ENCODE assay signal across 8 cellular contexts in the genomic region with DNA sequence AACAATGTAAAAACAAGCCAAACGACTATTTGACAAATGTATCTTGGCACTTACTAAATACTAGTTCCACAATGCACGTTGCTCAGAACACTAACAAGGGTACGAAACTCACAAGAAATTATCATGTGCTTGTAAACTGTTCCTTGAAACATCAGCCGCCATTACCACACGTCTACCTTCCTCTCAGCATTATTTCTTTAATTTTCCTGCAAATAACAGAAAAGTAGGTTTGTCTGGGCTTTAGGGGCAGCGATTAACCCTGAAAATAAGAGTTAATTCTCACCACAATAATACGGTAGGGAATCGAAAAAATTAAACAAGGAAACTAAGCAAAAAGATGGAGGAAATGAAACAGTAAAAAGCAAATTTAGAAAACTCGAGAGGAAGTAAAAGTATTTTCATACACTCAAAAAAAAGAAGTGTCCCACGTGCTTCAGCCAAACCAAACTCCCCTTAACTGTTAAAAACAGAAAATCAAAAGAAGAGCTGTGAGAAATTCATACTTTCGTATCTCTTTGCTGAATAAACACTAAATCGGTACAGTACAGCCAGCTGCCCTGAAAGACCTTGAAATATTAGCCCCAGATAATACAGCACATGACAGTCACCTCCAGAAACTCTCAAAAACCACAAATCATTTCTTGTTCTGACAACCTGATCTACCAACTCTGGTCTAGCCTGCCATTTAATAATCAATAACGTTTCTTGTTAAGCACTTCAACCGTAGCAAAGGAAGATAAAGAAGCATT. TPM values are rescaled to one million over a fixed set of nuclear protein-coding genes. Genes with fewer than 3 reads are reported as not detected.
DNase-seq lines count a peak whose midpoint lies in the region; ATAC-seq, FAIRE-seq and TF ChIP-seq lines count a peak whose summit lies in the region.

No MANE protein-coding gene starts in this region.

- TF ChIP-seq POLR2A in adrenal gland (IDR thresholded peaks at IDR 0.05) = no peak

- H3K4me3 Mint-ChIP-seq in CD8-positive, alpha-beta T cell = peak overlapping the region; percentile 93

- H3K9me3 ChIP-seq in CD8-positive, alpha-beta T cell (ENCODE audit: low read length) = no peaks in the 10 kb centered on the region
- H3K9me3 ChIP-seq in adrenal gland (replicated peaks in 1 of 3) (no peaks in the 10 kb centered on the region), lower lobe of right lung (no peaks in the 10 kb centered on the region)

- CTCF ChIA-PET in CD8-positive, alpha-beta T cell (lab: Charles Lee) = no interaction called here

- no peaks in the 10 kb centered on the region for H3K27me3 ChIP-seq in CD8-positive, alpha-beta T cell (ENCODE audit: insufficient read depth, low read length)
- H3K27me3 ChIP-seq in adrenal gland (no peaks in the 10 kb centered on the region), lower lobe of right lung (ENCODE audit: low read depth) (no peaks in the 10 kb centered on the region)

- H3K27me3 Mint-ChIP-seq in CD8-positive, alpha-beta T cell (ENCODE audit: low read depth) = no peaks in the 10 kb centered on the region

- POLR2A ChIA-PET in CD8-positive, alpha-beta T cell (lab: Charles Lee) = interaction anchor here (0.7 to 5.0 kb wide), 5 partner anchors 9 to 846 kb away, joined by 3 to 25 read pairs (median 6); a partner anchor contains a TSS

- WGBS in adrenal gland, 4 donors = 16 to 27% (median 19%) methylated on average over 14 of the region's 14 CpGs
- 39% methylated on average over 14 of the region's 14 CpGs for WGBS in urinary bladder

- H3K4me1 Mint-ChIP-seq in CD8-positive, alpha-beta T cell (ENCODE audit: low read depth) = peaks cover 69% of the 10 kb centered on the region

- H3K36me3 ChIP-seq in CD8-positive, alpha-beta T cell (ENCODE audit: insufficient read depth, low read length) = no peaks in the 10 kb centered on the region
- H3K36me3 ChIP-seq in adrenal gland (replicated peaks in 1 of 2) (no peaks in the 10 kb centered on the region), lower lobe of right lung (peaks cover 7% of the 10 kb centered on the region), urinary bladder (ENCODE audit: insufficient read depth) (no peaks in the 10 kb centered on the region)

- H3K36me3 Mint-ChIP-seq in CD8-positive, alpha-beta T cell = peaks cover 37% of the 10 kb centered on the region

- no peak for DNase-seq in CD8-positive, alpha-beta T cell
- peak in 1 of 7 donors; percentile 43 for DNase-seq in adrenal gland
- no peak for DNase-seq in lower lobe of right lung
- DNase-seq in HTR-8/SVneo (ENCODE audit: insufficient read length, low spot score) = no peak
- no peak for DNase-seq in GOT3 (lab: John Stamatoyannopoulos, UW)

- H3K4me1 ChIP-seq in CD8-positive, alpha-beta T cell (ENCODE audit: insufficient read depth, low read length) = peaks cover 49% of the 10 kb centered on the region
- H3K4me1 ChIP-seq in adrenal gland (replicated peaks in 1 of 2) = peaks cover 23 to 49% of the 10 kb centered on the region in 2 donors
- peaks cover 57% of the 10 kb centered on the region for H3K4me1 ChIP-seq in lower lobe of right lung
- H3K4me1 ChIP-seq in urinary bladder (ENCODE audit: insufficient read depth) = peaks cover 7% of the 10 kb centered on the region

- ATAC-seq in CD8-positive, alpha-beta T cell = no peak
- ATAC-seq in GM19463 (IDR thresholded peaks at IDR 0.05; ENCODE audit: unreplicated experiment) (peak; percentile 65), HG03520 (IDR thresholded peaks at IDR 0.05; ENCODE audit: unreplicated experiment) (peak; percentile 53), lower lobe of right lung (no peak)

- H3K27ac ChIP-seq in CD8-positive, alpha-beta T cell (ENCODE audit: low read depth, low read length) = peak overlapping the region; percentile 83
- H3K27ac ChIP-seq in adrenal gland (peak overlapping the region; percentile 71 to 99 (median 94)), lower lobe of right lung (peak overlapping the region; percentile 94), urinary bladder (ENCODE audit: low read depth) (no peak overlapping the region)

- peak overlapping the region; percentile 96 for H3K27ac Mint-ChIP-seq in CD8-positive, alpha-beta T cell

- peak overlapping the region; percentile 73 for H3K4me3 ChIP-seq in CD8-positive, alpha-beta T cell (ENCODE audit: low read depth, low read length)
- H3K4me3 ChIP-seq in adrenal gland (peak overlapping the region; percentile 33 to 90 (median 80)), lower lobe of right lung (peak overlapping the region; percentile 73), urinary bladder (ENCODE audit: low read depth, low read length) (peak overlapping the region; percentile 92)

- H3K9me3 Mint-ChIP-seq in CD8-positive, alpha-beta T cell = no peaks in the 10 kb centered on the region

- TF ChIP-seq CTCF in CD8-positive, alpha-beta T cell (IDR thresholded peaks at IDR 0.05) = no peak
- TF ChIP-seq CTCF in adrenal gland (IDR thresholded peaks at IDR 0.05) (no peak), lower lobe of right lung (IDR thresholded peaks at IDR 0.05) (no peak)

- intact Hi-C loops in CD8-positive, alpha-beta T cell (cut with DNase I, micrococcal nuclease) = loop anchor here (1.0 to 10.0 kb wide), 7 partner anchors 42 to 1459 kb away; a partner anchor contains a TSS
- intact Hi-C loops in adrenal gland (cut with DNase I) (no loop called here), lower lobe of right lung (cut with DNase I) (no loop called here)

- FAIRE-seq in HTR-8/SVneo (lab: Jason Lieb, UNC) = no peak

RNA-seq across cellular contexts. Expression of a gene that starts 1.2 kb away (rescaled TPM):
- 10 to 100 TPM; 53.8 to 62.8 TPM for total RNA-seq in CD8-positive, alpha-beta T cell
- total RNA-seq in adrenal gland = 100 to 1,000 TPM in 1 of 8 donors, 10 to 100 TPM in 7; 42.7 to 105 (median 71.0) TPM
- polyA plus RNA-seq in adrenal gland = 100 to 1,000 TPM in 1 of 3 donors, 10 to 100 TPM in 2; 84.3 to 103 (median 87.3) TPM
- 89.5 TPM for total RNA-seq in lower lobe of right lung
- 55.6 TPM for total RNA-seq in urinary bladder
- 30.9 TPM for polyA plus RNA-seq in urinary bladder

Comparison
In these comparisons a context has a peak if more than half of its experiments do, and no peak if none do; other contexts are left out.
1. ATAC-seq: peak in GM19463 (single experiment) and HG03520 (single experiment); none in CD8-positive, alpha-beta T cell (single experiment) and lower lobe of right lung (0 of 2).
2. intact Hi-C loops: an anchor here in CD8-positive, alpha-beta T cell (1.0 to 10.0 kb wide); none called in adrenal gland and lower lobe of right lung.
3. Peak in every context shown above with its lines, with median percentiles within 50 percentile points of each other: H3K4me3 ChIP-seq.